In the genomic region with DNA sequence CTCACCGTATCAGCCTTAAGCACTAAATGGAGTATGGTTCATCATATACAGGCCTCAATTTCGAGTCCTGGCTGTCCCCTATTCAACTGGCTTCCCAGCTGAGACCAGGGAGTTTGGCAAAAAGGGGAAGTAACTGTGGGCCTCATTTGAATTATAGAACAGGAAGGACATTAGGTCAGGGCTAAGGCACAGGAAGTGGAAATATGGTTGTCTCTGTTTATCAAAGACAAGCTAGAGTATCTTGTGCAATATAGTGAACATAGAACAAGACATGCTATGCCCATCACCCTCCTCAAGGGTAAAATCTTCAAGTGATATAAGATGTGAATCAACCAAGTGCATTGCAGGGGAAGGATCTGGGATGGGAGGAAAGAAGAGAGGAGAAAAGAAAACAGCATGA, we compare ENCODE assay signal across 12 cellular contexts.
DNase-seq lines count a peak whose midpoint lies in the region; ATAC-seq lines count a peak whose summit lies in the region.
"Had no signal": no experiment of that assay in that cellular context is flagged by ENCODE, and none has a peak within 500 bp of the region (broad histone marks: within the 10 kb centered on the region; RNA-seq: fewer than 3 reads in every experiment).

No MANE protein-coding gene starts in this region.

- intact Hi-C loops in sciatic nerve (cut with DNase I), result no loop called here

- ATAC-seq in activated T-helper 17 cell treated with anti-CD3 and anti-CD28 coated beads, Interleukin-2, amount 50 U/mL, for 72 hours (replicated peaks), result no peak
- ATAC-seq in sciatic nerve, result peak; percentile 77

- peaks cover 7% of the 10 kb centered on the region for H3K4me1 Mint-ChIP-seq in activated CD4-positive, alpha-beta T cell treated with anti-CD3 and anti-CD28 coated beads, Interleukin-2, amount 10 ng/mL, durations not matched to agents 7 days and 5 days
- H3K4me1 Mint-ChIP-seq in activated T-helper 17 cell treated with anti-CD3 and anti-CD28 coated beads, Interleukin-2, amount 50 U/mL, for 72 hours, result peaks cover 11% of the 10 kb centered on the region

- POLR2A ChIA-PET in activated CD4-positive, alpha-beta T cell treated with anti-CD3 and anti-CD28 coated beads, Interleukin-2, amount 10 ng/mL, durations not matched to agents 7 days and 5 days (lab: Charles Lee), result no interaction called here

- no peaks in the 10 kb centered on the region for H3K36me3 Mint-ChIP-seq in activated CD4-positive, alpha-beta T cell treated with anti-CD3 and anti-CD28 coated beads, Interleukin-2, amount 10 ng/mL, durations not matched to agents 7 days and 5 days (ENCODE audit: low read depth)
- H3K36me3 Mint-ChIP-seq in activated T-helper 17 cell treated with anti-CD3 and anti-CD28 coated beads, Interleukin-2, amount 50 U/mL, for 72 hours (ENCODE audit: low read depth), result no peaks in the 10 kb centered on the region
- H3K36me3 Mint-ChIP-seq: activated CD4-positive, alpha-beta memory T cell treated with anti-CD3 and anti-CD28 coated beads for 36 hours had no signal

- DNase-seq in activated CD4-positive, alpha-beta T cell treated with anti-CD3 and anti-CD28 coated beads, Interleukin-2, amount 10 ng/mL, durations not matched to agents 7 days and 5 days, result no peak
- no peak for DNase-seq in activated CD4-positive, alpha-beta T cell treated with anti-CD3 and anti-CD28 coated beads, Interleukin-2, amount 50 U/mL, for 48 hours
- DNase-seq in HT1080 (ENCODE audit: low read depth) (peak; percentile 9), sciatic nerve (ENCODE audit: low spot score) (no peak), midbrain (lab: John Stamatoyannopoulos, UW) (no peak), NCI-H748 treated with DMSO at 0.1 percent for 48 hours (lab: John Stamatoyannopoulos, UW) (no peak)
- no peak for DNase-seq in stimulated activated CD4-positive, alpha-beta T cell treated with anti-CD3 and anti-CD28 coated beads, Interleukin-4, amount 100 ng/mL, for 4 hours
- DNase-seq: 8988T; activated CD4-positive, alpha-beta memory T cell treated with anti-CD3 and anti-CD28 coated beads for 36 hours; NCI-H187; sigmoid colon had no signal

- H3K4me3 Mint-ChIP-seq in activated CD4-positive, alpha-beta T cell treated with anti-CD3 and anti-CD28 coated beads, Interleukin-2, amount 10 ng/mL, durations not matched to agents 7 days and 5 days, result no peak overlapping the region
- H3K4me3 Mint-ChIP-seq in activated T-helper 17 cell treated with anti-CD3 and anti-CD28 coated beads, Interleukin-2, amount 50 U/mL, for 72 hours, result no peak overlapping the region
- H3K4me3 Mint-ChIP-seq: activated CD4-positive, alpha-beta memory T cell treated with anti-CD3 and anti-CD28 coated beads for 36 hours had no signal

- peaks cover 2% of the 10 kb centered on the region for H3K9me3 Mint-ChIP-seq in activated CD4-positive, alpha-beta T cell treated with anti-CD3 and anti-CD28 coated beads, Interleukin-2, amount 10 ng/mL, durations not matched to agents 7 days and 5 days
- peaks cover 2% of the 10 kb centered on the region for H3K9me3 Mint-ChIP-seq in activated T-helper 17 cell treated with anti-CD3 and anti-CD28 coated beads, Interleukin-2, amount 50 U/mL, for 72 hours
- H3K9me3 Mint-ChIP-seq: activated CD4-positive, alpha-beta memory T cell treated with anti-CD3 and anti-CD28 coated beads for 36 hours had no signal

- no peaks in the 10 kb centered on the region for H3K27me3 Mint-ChIP-seq in activated CD4-positive, alpha-beta T cell treated with anti-CD3 and anti-CD28 coated beads, Interleukin-2, amount 10 ng/mL, durations not matched to agents 7 days and 5 days
- peaks cover 6% of the 10 kb centered on the region for H3K27me3 Mint-ChIP-seq in activated T-helper 17 cell treated with anti-CD3 and anti-CD28 coated beads, Interleukin-2, amount 50 U/mL, for 72 hours
- H3K27me3 Mint-ChIP-seq: activated CD4-positive, alpha-beta memory T cell treated with anti-CD3 and anti-CD28 coated beads for 36 hours had no signal

- CTCF ChIA-PET in activated CD4-positive, alpha-beta T cell treated with anti-CD3 and anti-CD28 coated beads, Interleukin-2, amount 10 ng/mL, durations not matched to agents 7 days and 5 days (lab: Charles Lee), result no interaction called here

- H3K27ac Mint-ChIP-seq in activated CD4-positive, alpha-beta T cell treated with anti-CD3 and anti-CD28 coated beads, Interleukin-2, amount 10 ng/mL, durations not matched to agents 7 days and 5 days, result peak overlapping the region; percentile 65
- peak overlapping the region; percentile 14 for H3K27ac Mint-ChIP-seq in activated T-helper 17 cell treated with anti-CD3 and anti-CD28 coated beads, Interleukin-2, amount 50 U/mL, for 72 hours
- H3K27ac Mint-ChIP-seq: activated CD4-positive, alpha-beta memory T cell treated with anti-CD3 and anti-CD28 coated beads for 36 hours had no signal
